21 cellular contexts compared by ENCODE assay signal in genomic region chr7:87057210-87057609, GRCh38. TPM values are rescaled to one million over a fixed set of nuclear protein-coding genes. Genes with fewer than 3 reads are reported as not detected.
DNase-seq lines count a peak whose midpoint lies in the region; ATAC-seq and TF ChIP-seq lines count a peak whose summit lies in the region.
"Had no signal": no experiment of that assay in that cellular context is flagged by ENCODE, and none has a peak within 500 bp of the region (broad histone marks: within the 10 kb centered on the region; RNA-seq: fewer than 3 reads in every experiment).

No MANE protein-coding gene starts in this region.

- TF ChIP-seq EP300 in esophagus muscularis mucosa (IDR thresholded peaks at IDR 0.05): no peak

- 93 to 94% methylated on average over 2 of the region's 2 CpGs for WGBS in heart right ventricle, 2 donors
- 91% methylated on average over 2 of the region's 2 CpGs for WGBS in esophagus muscularis mucosa

- ATAC-seq in heart right ventricle (no peak), GM18867 (IDR thresholded peaks at IDR 0.05; ENCODE audit: unreplicated experiment) (no peak), HG02588 (IDR thresholded peaks at IDR 0.05; ENCODE audit: unreplicated experiment) (no peak)

- peaks cover 19% of the 10 kb centered on the region for H3K27me3 Mint-ChIP-seq in type B pancreatic cell
- H3K27me3 Mint-ChIP-seq: IgD-negative memory B cell had no signal

- H3K27ac ChIP-seq in heart right ventricle (peak overlapping the region in 6 of 10 donors; percentile 15 to 70 (median 50)), esophagus muscularis mucosa (replicated peaks in 1 of 4) (peak overlapping the region; percentile 3 to 21 (median 3))

- H3K36me3 ChIP-seq in heart right ventricle (peaks cover 0 to 17% (median 0%) of the 10 kb centered on the region in 9 donors), esophagus muscularis mucosa (no peaks in the 10 kb centered on the region)
- H3K36me3 ChIP-seq: MG63 had no signal

- H3K36me3 Mint-ChIP-seq in type B pancreatic cell: no peaks in the 10 kb centered on the region
- H3K36me3 Mint-ChIP-seq: CD14-positive monocyte had no signal

- H3K27me3 ChIP-seq in heart right ventricle (peaks cover 0 to 21% (median 0%) of the 10 kb centered on the region in 7 donors), esophagus muscularis mucosa (no peaks in the 10 kb centered on the region)
- H3K27me3 ChIP-seq: MG63 had no signal

- DNase-seq in heart right ventricle (no peak), cardiac septum (ENCODE audit: low spot score) (no peak), esophagus muscularis mucosa (ENCODE audit: extremely low spot score) (no peak), midbrain (lab: John Stamatoyannopoulos, UW) (peak; percentile 5), type B pancreatic cell (ENCODE audit: extremely low spot score, unreplicated experiment) (no peak), DMS79 treated with DMSO at 0.1 percent for 48 hours (lab: John Stamatoyannopoulos, UW) (no peak)
- DNase-seq: 8988T, DND-41, H9, Kasumi-1, MG63, NCI-H1048, NCI-H1436, NCI-H1930, NCI-H226, NCI-H524, NCI-H82 had no signal

- H3K4me3 ChIP-seq in heart right ventricle: no peak overlapping the region
- H3K4me3 ChIP-seq in esophagus muscularis mucosa: no peak overlapping the region
- H3K4me3 ChIP-seq: MG63 had no signal

- no peak overlapping the region for H3K27ac Mint-ChIP-seq in type B pancreatic cell
- H3K27ac Mint-ChIP-seq: CD14-positive monocyte, H9 had no signal

- TF ChIP-seq POLR2A in esophagus muscularis mucosa (IDR thresholded peaks at IDR 0.05; ENCODE audit: low read depth): no peak

- H3K4me3 Mint-ChIP-seq in type B pancreatic cell: peak overlapping the region; percentile 51
- H3K4me3 Mint-ChIP-seq: CD14-positive monocyte, H9 had no signal

- H3K4me1 ChIP-seq in heart right ventricle (peaks cover 4 to 45% (median 16%) of the 10 kb centered on the region in 9 donors), esophagus muscularis mucosa (peaks cover 12 to 24% (median 14%) of the 10 kb centered on the region in 4 donors)

- H3K9me3 ChIP-seq in heart right ventricle (no peaks in the 10 kb centered on the region), esophagus muscularis mucosa (no peaks in the 10 kb centered on the region)
- H3K9me3 ChIP-seq: MG63 had no signal

- intact Hi-C loops in heart right ventricle (cut with DNase I): loop anchor here in 8 of 10 donors (5.0 to 10.0 kb wide), 10 partner anchors 52 to 178 kb away; partner anchors contain the start of genes DMTF1 (in 3 of the 8) and TMEM243 (in 2 of the 8)
- intact Hi-C loops in cardiac septum (cut with DNase I): loop anchor here (5.0 kb wide), 3 partner anchors 95 to 160 kb away; partner anchors contain the start of genes DMTF1 and TMEM243
- intact Hi-C loops in esophagus muscularis mucosa (cut with DNase I): loop anchor here (5.0 kb wide), 1 partner anchor 95 kb away; the partner anchor contains the start of gene DMTF1

- no peaks in the 10 kb centered on the region for H3K9me3 Mint-ChIP-seq in type B pancreatic cell
- H3K9me3 Mint-ChIP-seq: IgD-negative memory B cell had no signal

- TF ChIP-seq CTCF in heart right ventricle (IDR thresholded peaks at IDR 0.05): no peak
- TF ChIP-seq CTCF in esophagus muscularis mucosa (IDR thresholded peaks at IDR 0.05): no peak
- TF ChIP-seq CTCF in type B pancreatic cell (conservative IDR thresholded peaks at IDR 0.05): no peak

- H3K4me1 Mint-ChIP-seq in type B pancreatic cell (ENCODE audit: unreplicated experiment): peaks cover 18% of the 10 kb centered on the region

RNA-seq across cellular contexts. Expression of gene ELAPOR2, which starts 2.2 kb away (rescaled TPM):
- total RNA-seq in heart right ventricle (1 to 10 TPM; 2.5 to 7.5 (median 4.7) TPM), cardiac septum (8.9 TPM), esophagus muscularis mucosa (10 to 100 TPM; 17.7 to 20.7 (median 19.8) TPM), type B pancreatic cell (ENCODE audit: low replicate concordance) (29.5 and 39.8 TPM in 2 replicates)
- polyA plus RNA-seq in heart right ventricle: 1 to 10 TPM; 1.4 to 1.8 TPM
- polyA plus RNA-seq: CD14-positive monocyte had no signal
